ENCODE assay signal across 29 cellular contexts in genomic region chr6:92922216-92922806, GRCh38.
"Had no signal": no experiment of that assay in that cellular context is flagged by ENCODE, and none has a peak within 500 bp of the region (broad histone marks: within the 10 kb centered on the region; RNA-seq: fewer than 3 reads in every experiment).

No MANE protein-coding gene starts in this region.

- H3K4me3 ChIP-seq: body of pancreas, cardiac muscle cell, colonic mucosa, gastroesophageal sphincter, psoas muscle, sigmoid colon, upper lobe of right lung had no signal

- H3K4me3 Mint-ChIP-seq: activated CD8-positive, alpha-beta T cell treated with anti-CD3 and anti-CD28 coated beads for 36 hours; activated naive CD4-positive, alpha-beta T cell treated with anti-CD3 and anti-CD28 coated beads, Interleukin-2, amount 50 U/mL, for 24 hours; naive thymus-derived CD4-positive, alpha-beta T cell; stimulated activated memory B cell treated with anti-CD40 and anti-IgM and Interleukin-4, amounts not matched to agents 10 μg/mL and 1 μg/mL and 100 μg/mL, for 72 hours; stimulated activated naive CD8-positive, alpha-beta T cell treated with anti-CD3 and anti-CD28 coated beads, Interleukin-15, amount 100 ng/mL, for 72 hours had no signal

- H3K27ac Mint-ChIP-seq: activated CD8-positive, alpha-beta T cell treated with anti-CD3 and anti-CD28 coated beads for 36 hours; activated naive CD4-positive, alpha-beta T cell treated with anti-CD3 and anti-CD28 coated beads, Interleukin-2, amount 50 U/mL, for 24 hours; activated T-helper 2 cell treated with anti-CD3 and anti-CD28 coated beads, Interferon-gamma antibody, Interleukin-2, Interleukin-4, amounts not matched to agents 10 μg/mL and 5 μg/mL and 100 μg/mL, durations not matched to agents 14 hours and 24 hours and 36 hours; naive thymus-derived CD4-positive, alpha-beta T cell; stimulated activated memory B cell treated with anti-CD40 and anti-IgM and Interleukin-4, amounts not matched to agents 10 μg/mL and 1 μg/mL and 100 μg/mL, for 72 hours; stimulated activated naive CD8-positive, alpha-beta T cell treated with anti-CD3 and anti-CD28 coated beads, Interleukin-15, amount 100 ng/mL, for 72 hours had no signal

- H3K27ac ChIP-seq: body of pancreas, cardiac muscle cell, colonic mucosa, gastroesophageal sphincter, parathyroid adenoma, psoas muscle, sigmoid colon, upper lobe of right lung had no signal

- H2AFZ ChIP-seq: parathyroid adenoma had no signal

- DNase-seq: activated CD4-positive, alpha-beta T cell treated with anti-CD3 and anti-CD28 coated beads for 1 hour; activated CD4-positive, alpha-beta T cell treated with anti-CD3 and anti-CD28 coated beads, Interleukin-2, amount 50 U/mL, for 1 hour; activated CD8-positive, alpha-beta T cell treated with anti-CD3 and anti-CD28 coated beads for 36 hours; activated T-cell treated with anti-CD3 and anti-CD28 coated beads, Interleukin-2, amount 50 U/mL, for 48 hours; anterior cingulate cortex; body of pancreas; cerebellar nuclear complex; colonic mucosa; effector memory CD4-positive, alpha-beta T cell; head of caudate nucleus; hippocampal formation; midbrain; naive thymus-derived CD4-positive, alpha-beta T cell; occipital lobe; psoas muscle; sigmoid colon; small intestine; stimulated activated CD4-positive, alpha-beta T cell treated with anti-CD3 and anti-CD28 coated beads, Interleukin-4, amount 100 ng/mL, for 4 hours; stimulated activated CD8-positive, alpha-beta memory T cell treated with anti-CD3 and anti-CD28 coated beads, Interleukin-4, amount 100 ng/mL, for 48 hours; stimulated activated naive CD8-positive, alpha-beta T cell treated with anti-CD3 and anti-CD28 coated beads, Interleukin-15, amount 100 ng/mL, for 72 hours; substantia nigra; T-helper 9 cell; upper lobe of right lung had no signal

- H3K79me2 ChIP-seq: parathyroid adenoma had no signal

- H3K4me1 Mint-ChIP-seq: activated naive CD4-positive, alpha-beta T cell treated with anti-CD3 and anti-CD28 coated beads, Interleukin-2, amount 50 U/mL, for 24 hours; naive thymus-derived CD4-positive, alpha-beta T cell; stimulated activated memory B cell treated with anti-CD40 and anti-IgM and Interleukin-4, amounts not matched to agents 10 μg/mL and 1 μg/mL and 100 μg/mL, for 72 hours; stimulated activated naive CD8-positive, alpha-beta T cell treated with anti-CD3 and anti-CD28 coated beads, Interleukin-15, amount 100 ng/mL, for 72 hours had no signal

- H3K4me1 ChIP-seq: body of pancreas, colonic mucosa, gastroesophageal sphincter, parathyroid adenoma, psoas muscle, sigmoid colon, upper lobe of right lung had no signal

- H3K9me3 ChIP-seq: body of pancreas, colonic mucosa, gastroesophageal sphincter, psoas muscle, sigmoid colon, upper lobe of right lung had no signal

- H3K36me3 Mint-ChIP-seq: activated naive CD4-positive, alpha-beta T cell treated with anti-CD3 and anti-CD28 coated beads, Interleukin-2, amount 50 U/mL, for 24 hours; naive thymus-derived CD4-positive, alpha-beta T cell; stimulated activated memory B cell treated with anti-CD40 and anti-IgM and Interleukin-4, amounts not matched to agents 10 μg/mL and 1 μg/mL and 100 μg/mL, for 72 hours had no signal

- H3K27me3 Mint-ChIP-seq: activated CD8-positive, alpha-beta T cell treated with anti-CD3 and anti-CD28 coated beads for 36 hours; activated naive CD4-positive, alpha-beta T cell treated with anti-CD3 and anti-CD28 coated beads, Interleukin-2, amount 50 U/mL, for 24 hours; naive thymus-derived CD4-positive, alpha-beta T cell; stimulated activated memory B cell treated with anti-CD40 and anti-IgM and Interleukin-4, amounts not matched to agents 10 μg/mL and 1 μg/mL and 100 μg/mL, for 72 hours; stimulated activated naive CD8-positive, alpha-beta T cell treated with anti-CD3 and anti-CD28 coated beads, Interleukin-15, amount 100 ng/mL, for 72 hours had no signal

- H3K9ac ChIP-seq: parathyroid adenoma had no signal

- ATAC-seq: activated CD8-positive, alpha-beta T cell treated with anti-CD3 and anti-CD28 coated beads for 36 hours; body of pancreas; gastroesophageal sphincter; naive thymus-derived CD4-positive, alpha-beta T cell; psoas muscle; stimulated activated memory B cell treated with anti-CD40 and anti-IgM and Interleukin-4, amounts not matched to agents 10 μg/mL and 1 μg/mL and 100 μg/mL, for 72 hours; stimulated activated naive CD8-positive, alpha-beta T cell treated with anti-CD3 and anti-CD28 coated beads, Interleukin-15, amount 100 ng/mL, for 72 hours; upper lobe of right lung had no signal

- H3K36me3 ChIP-seq: cardiac muscle cell, colonic mucosa, gastroesophageal sphincter, sigmoid colon, upper lobe of right lung had no signal

- H3K9me3 Mint-ChIP-seq: activated naive CD4-positive, alpha-beta T cell treated with anti-CD3 and anti-CD28 coated beads, Interleukin-2, amount 50 U/mL, for 24 hours; activated T-helper 2 cell treated with anti-CD3 and anti-CD28 coated beads, Interferon-gamma antibody, Interleukin-2, Interleukin-4, amounts not matched to agents 10 μg/mL and 5 μg/mL and 100 μg/mL, durations not matched to agents 14 hours and 24 hours and 36 hours; stimulated activated naive CD8-positive, alpha-beta T cell treated with anti-CD3 and anti-CD28 coated beads, Interleukin-15, amount 100 ng/mL, for 72 hours had no signal

- H3K27me3 ChIP-seq: body of pancreas, cardiac muscle cell, colonic mucosa, gastroesophageal sphincter, sigmoid colon, upper lobe of right lung had no signal
